Comparison of ENCODE assay signal across 18 cellular contexts in genomic region chr9:98159790-98160189, GRCh38. TPM values are rescaled to one million over a fixed set of nuclear protein-coding genes. Genes with fewer than 3 reads are reported as not detected.
DNase-seq lines count a peak whose midpoint lies in the region; ATAC-seq, FAIRE-seq and TF ChIP-seq lines count a peak whose summit lies in the region.
"Had no signal": no experiment of that assay in that cellular context is flagged by ENCODE, and none has a peak within 500 bp of the region (broad histone marks: within the 10 kb centered on the region; RNA-seq: fewer than 3 reads in every experiment).

No MANE protein-coding gene starts in this region.

- no peaks in the 10 kb centered on the region for H3K9me3 ChIP-seq in CD8-positive, alpha-beta T cell (ENCODE audit: low read length)
- no peaks in the 10 kb centered on the region for H3K9me3 ChIP-seq in H1 (ENCODE audit: insufficient read depth in 2 of 2, low read depth in 1 of 2, low read length in 1 of 2)
- H3K9me3 ChIP-seq in osteoblast (ENCODE audit: low read depth, low read length) = no peaks in the 10 kb centered on the region
- H3K9me3 ChIP-seq: BLaER1 treated with 17β-estradiol and CSF1 and Interleukin-3, amounts not matched to agents 10 nM and 100 nM had no signal

- no peak overlapping the region for H2AK5ac ChIP-seq in H1 (ENCODE audit: low read depth, low read length)

- no peak overlapping the region for H4K91ac ChIP-seq in H1 (replicated peaks; ENCODE audit: insufficient read length, low read length)

- H3K56ac ChIP-seq in H1 (replicated peaks; ENCODE audit: insufficient read length, low read depth, low read length) = no peak overlapping the region

- H2BK12ac ChIP-seq in H1 (ENCODE audit: low read depth, low read length) = no peak overlapping the region

- no peak overlapping the region for H3K18ac ChIP-seq in H1 (ENCODE audit: extremely low read depth, low read length)

- no peaks in the 10 kb centered on the region for H3K27me3 Mint-ChIP-seq in CD8-positive, alpha-beta T cell (ENCODE audit: low read depth)

- H3K4ac ChIP-seq in H1 (replicated peaks; ENCODE audit: insufficient read length, low read depth, low read length) = no peak overlapping the region

- H2BK120ac ChIP-seq in H1 (replicated peaks; ENCODE audit: low read depth, low read length) = no peak overlapping the region

- no peak overlapping the region for H3K27ac ChIP-seq in CD8-positive, alpha-beta T cell (ENCODE audit: low read depth, low read length)
- peak overlapping the region; percentile 22 for H3K27ac ChIP-seq in RWPE1
- H3K27ac ChIP-seq in H1 (ENCODE audit: low read depth, low read length) = no peak overlapping the region
- H3K27ac ChIP-seq in osteoblast (ENCODE audit: low read depth, low read length) = no peak overlapping the region
- H3K27ac ChIP-seq: BLaER1 treated with 17β-estradiol and CSF1 and Interleukin-3, amounts not matched to agents 10 nM and 100 nM had no signal

- H3K14ac ChIP-seq in H1 (ENCODE audit: insufficient read length) = no peak overlapping the region

- no peak overlapping the region for H3K23ac ChIP-seq in H1 (ENCODE audit: insufficient read length)

- H2BK5ac ChIP-seq in H1 (ENCODE audit: low read depth, low read length) = peak overlapping the region; percentile 24; the same call in 1 of the 2 replicates

- DNase-seq in CD8-positive, alpha-beta T cell = no peak
- DNase-seq in RWPE1 (ENCODE audit: low spot score) = no peak
- DNase-seq in H1 (ENCODE audit: low read depth in 1 of 2, low spot score in 2 of 2) = no peak
- peak; percentile 45 for DNase-seq in osteoblast (ENCODE audit: insufficient read length, low spot score, missing footprints)
- no peak for DNase-seq in ureter (ENCODE audit: low spot score)
- DNase-seq: DND-41, GF-D8, IMR-90, NCI-H1417 treated with DMSO at 0.1 percent for 48 hours, NCI-H2029, NCI-H82, SHP77 treated with DMSO at 0.1 percent for 48 hours had no signal

- WGBS in H1 (ENCODE audit: extremely low coverage in 1 of 2, insufficient coverage in 1 of 2, insufficient read length in 1 of 2, insufficient replicate concordance in 2 of 2, low coverage in 1 of 2, low lambda C conversion rate in 2 of 2, missing lambda C conversion rate in 1 of 2), 2 experiments = 78% methylated on average over 6 of the region's 6 CpGs; no CpG with 5 or more reads in 1 of the 2 experiments

- H2BK15ac ChIP-seq in H1 (ENCODE audit: low read length) = no peak overlapping the region

- H3K79me2 ChIP-seq in H1 (ENCODE audit: control insufficient read depth in 1 of 2, insufficient read depth in 2 of 2, low read length in 2 of 2) (no peaks in the 10 kb centered on the region), osteoblast (ENCODE audit: insufficient read depth, low read length) (no peaks in the 10 kb centered on the region)

- H3K4me3 ChIP-seq in CD8-positive, alpha-beta T cell (ENCODE audit: low read depth, low read length) = no peak overlapping the region
- H3K4me3 ChIP-seq in H1 (ENCODE audit: extremely low read depth in 1 of 4, insufficient read depth in 2 of 4, low read depth in 3 of 4, low read length in 4 of 4) (no peak overlapping the region), osteoblast (ENCODE audit: insufficient read depth, low read length) (no peak overlapping the region)
- H3K4me3 ChIP-seq: BLaER1 treated with 17β-estradiol and CSF1 and Interleukin-3, amounts not matched to agents 10 nM and 100 nM; GM23338 had no signal

- H4K5ac ChIP-seq in H1 (ENCODE audit: insufficient read length, low read depth, low read length) = no peak overlapping the region

- POLR2A ChIA-PET in CD8-positive, alpha-beta T cell (lab: Charles Lee) = interaction anchor here (1.4 kb wide), 1 partner anchor 61 kb away, joined by 4 read pairs; no protein-coding TSS in a partner anchor
- POLR2A ChIA-PET in RWPE1 (lab: Yijun Ruan, JAX; ENCODE audit: low non-redundant PET) = interaction anchor here (0.6 kb wide), 1 partner anchor 12 kb away, joined by 3 read pairs; no protein-coding TSS in a partner anchor
- POLR2A ChIA-PET in H1 (lab: Charles Lee; ENCODE audit: partially characterized antibody) = interaction anchor here (1.0 to 1.5 kb wide), 2 partner anchors 8 to 12 kb away, joined by 3 to 5 read pairs; no protein-coding TSS in a partner anchor

- H4K20me1 ChIP-seq in H1 (replicated peaks in 1 of 2; ENCODE audit: control insufficient read depth in 1 of 2, insufficient read depth in 2 of 2, low read length in 2 of 2) = peaks cover 3 to 8% of the 10 kb centered on the region in 2 experiments
- H4K20me1 ChIP-seq in osteoblast (ENCODE audit: insufficient read depth, low read length) = no peaks in the 10 kb centered on the region
- H4K20me1 ChIP-seq: BLaER1 treated with 17β-estradiol and CSF1 and Interleukin-3, amounts not matched to agents 10 nM and 100 nM had no signal

- no peak overlapping the region for H3K4me3 Mint-ChIP-seq in CD8-positive, alpha-beta T cell
- H3K4me3 Mint-ChIP-seq: GM23338 had no signal

- H3K9ac ChIP-seq in H1 (replicated peaks in 1 of 4; ENCODE audit: extremely low read depth in 1 of 4, low read depth in 3 of 4, low read length in 3 of 4) = no peak overlapping the region
- H3K9ac ChIP-seq: BLaER1 treated with 17β-estradiol and CSF1 and Interleukin-3, amounts not matched to agents 10 nM and 100 nM had no signal

- no peak for TF ChIP-seq EP300 in H1 (IDR thresholded peaks at IDR 0.05; ENCODE audit: borderline replicate concordance in 1 of 2, low read depth in 2 of 2, low read length in 2 of 2)

- peaks cover 6% of the 10 kb centered on the region for H3K79me1 ChIP-seq in H1 (ENCODE audit: low read depth, low read length)

- H3K23me2 ChIP-seq in H1 (ENCODE audit: low read depth, low read length) = no peaks in the 10 kb centered on the region

- CTCF ChIA-PET in CD8-positive, alpha-beta T cell (lab: Charles Lee) = interaction anchor here (1.0 kb wide), 1 partner anchor 10 kb away, joined by 3 read pairs; no protein-coding TSS in a partner anchor
- CTCF ChIA-PET in RWPE1 (lab: Yijun Ruan, JAX) = interaction anchor here (1.1 kb wide), 1 partner anchor 96 kb away, joined by 3 read pairs; the partner anchor contains the start of gene TBC1D2
- CTCF ChIA-PET in H1 (lab: Charles Lee; ENCODE audit: partially characterized antibody) = interaction anchor here (0.9 to 1.4 kb wide), 6 partner anchors 10 to 104 kb away, joined by 3 to 5 read pairs (median 3); no protein-coding TSS in a partner anchor

- no peak overlapping the region for H2AFZ ChIP-seq in H1 (ENCODE audit: low read length)
- no peak overlapping the region for H2AFZ ChIP-seq in osteoblast (ENCODE audit: low read length)
- H2AFZ ChIP-seq: GM23338 had no signal

- H3K4me2 ChIP-seq in H1 (ENCODE audit: insufficient read depth in 1 of 2, low read depth in 2 of 2, low read length in 2 of 2) = no peak overlapping the region
- H3K4me2 ChIP-seq in osteoblast (ENCODE audit: insufficient read depth, low read length) = no peak overlapping the region
- H3K4me2 ChIP-seq: BLaER1 treated with 17β-estradiol and CSF1 and Interleukin-3, amounts not matched to agents 10 nM and 100 nM; GM23338 had no signal

- TF ChIP-seq POLR2A in H1 (IDR thresholded peaks at IDR 0.05; ENCODE audit: control extremely low read depth in 1 of 2, low read depth in 2 of 2, low read length in 2 of 2) = no peak

- ATAC-seq in CD8-positive, alpha-beta T cell = no peak
- ATAC-seq in GM21367 (IDR thresholded peaks at IDR 0.05; ENCODE audit: unreplicated experiment) = no peak
- no peak for ATAC-seq in GM19035 (IDR thresholded peaks at IDR 0.05; ENCODE audit: unreplicated experiment)
- ATAC-seq: GM23338, Panc1 had no signal

- peaks cover 15% of the 10 kb centered on the region for H3K36me3 ChIP-seq in CD8-positive, alpha-beta T cell (ENCODE audit: insufficient read depth, low read length)
- H3K36me3 ChIP-seq in H1 (ENCODE audit: control insufficient read depth in 2 of 4, insufficient read depth in 4 of 4, low read length in 3 of 4) = peaks cover 0 to 4% (median 0%) of the 10 kb centered on the region in 4 experiments; a peak in 2 of 8 replicates
- H3K36me3 ChIP-seq in osteoblast (ENCODE audit: insufficient read depth, low read length) = no peaks in the 10 kb centered on the region
- H3K36me3 ChIP-seq: BLaER1 treated with 17β-estradiol and CSF1 and Interleukin-3, amounts not matched to agents 10 nM and 100 nM had no signal

- H3K27ac Mint-ChIP-seq in CD8-positive, alpha-beta T cell = peak overlapping the region; percentile 63
- H3K27ac Mint-ChIP-seq: GM23338 had no signal

- no peak for FAIRE-seq in H1 (lab: Jason Lieb, UNC)
- FAIRE-seq: D721Med had no signal

- no peaks in the 10 kb centered on the region for H3K27me3 ChIP-seq in CD8-positive, alpha-beta T cell (ENCODE audit: insufficient read depth, low read length)
- H3K27me3 ChIP-seq in H1 (replicated peaks in 1 of 4; ENCODE audit: control insufficient read depth in 3 of 4, extremely low read depth in 1 of 4, insufficient read depth in 3 of 4, low read length in 3 of 4) = peaks cover 0 to 2% (median 0%) of the 10 kb centered on the region in 4 experiments; a peak in 1 of 7 replicates
- peaks cover 5% of the 10 kb centered on the region for H3K27me3 ChIP-seq in osteoblast (ENCODE audit: insufficient read depth, low read length)
- H3K27me3 ChIP-seq: BLaER1 treated with 17β-estradiol and CSF1 and Interleukin-3, amounts not matched to agents 10 nM and 100 nM had no signal

- peaks cover 36% of the 10 kb centered on the region for H3K4me1 Mint-ChIP-seq in CD8-positive, alpha-beta T cell (ENCODE audit: low read depth)
- H3K4me1 Mint-ChIP-seq: GM23338 had no signal

- H3K9me3 Mint-ChIP-seq in CD8-positive, alpha-beta T cell = no peaks in the 10 kb centered on the region
- H3K9me3 Mint-ChIP-seq: GM23338 had no signal

- TF ChIP-seq RAD21 in H1 (IDR thresholded peaks at IDR 0.05 in 1 of 2, conservative IDR thresholded peaks at IDR 0.05 in 1 of 2; ENCODE audit: low read depth in 2 of 2, low read length in 2 of 2) = no peak

- H4K8ac ChIP-seq in H1 (ENCODE audit: extremely low read depth, insufficient read depth, low read length) = no peak overlapping the region

- no peak for TF ChIP-seq CTCF in CD8-positive, alpha-beta T cell (IDR thresholded peaks at IDR 0.05)
- TF ChIP-seq CTCF in RWPE1 (conservative IDR thresholded peaks at IDR 0.05; ENCODE audit: low read depth) (no peak), H1 (IDR thresholded peaks at IDR 0.05; ENCODE audit: control extremely low read depth in 1 of 3, insufficient read depth in 1 of 3, low read depth in 1 of 3, low read length in 3 of 3) (no peak), osteoblast (IDR thresholded peaks at IDR 0.05; ENCODE audit: extremely low read depth, low read depth, low read length) (no peak)

- peaks cover 20% of the 10 kb centered on the region for H3K36me3 Mint-ChIP-seq in CD8-positive, alpha-beta T cell

- H2BK20ac ChIP-seq in H1 (ENCODE audit: low read length) = no peak overlapping the region

- peaks cover 27% of the 10 kb centered on the region for H3K4me1 ChIP-seq in CD8-positive, alpha-beta T cell (ENCODE audit: insufficient read depth, low read length)
- H3K4me1 ChIP-seq in H1 (replicated peaks in 1 of 4; ENCODE audit: control insufficient read depth in 3 of 4, insufficient read depth in 4 of 4, low read length in 3 of 4) (no peaks in the 10 kb centered on the region; a peak in 1 of 7 replicates), osteoblast (ENCODE audit: insufficient read depth, low read length) (no peaks in the 10 kb centered on the region)

- intact Hi-C loops in CD8-positive, alpha-beta T cell (cut with DNase I, micrococcal nuclease) = no loop called here

RNA-seq across cellular contexts. Expression of gene CORO2A, which starts 32.6 kb away (rescaled TPM):
- total RNA-seq in CD8-positive, alpha-beta T cell = 1 to 10 TPM; 6.4 to 6.7 TPM
- total RNA-seq in H1 (2021; fragmentation: NEBNext Ultra II Directional; extraction: Animal tissue kit (Norgen Biotek cat#: 25700)) = 26.2 and 27.9 TPM in 2 replicates
- polyA plus RNA-seq in H1 (2011; rRNA removed) = 13.7 and 15.3 TPM in 2 replicates
- polyA plus RNA-seq in H1 (2011; cell fraction: cytosol; rRNA removed) = 17.8 TPM
- 10.6 TPM for polyA plus RNA-seq in H1 (2011; cell fraction: nucleus; rRNA removed)
- 13.2 to 15.8 TPM (median 13.7 TPM) in 4 replicates for polyA plus RNA-seq in H1 (2012, experiment 1 of 2)
- 5.4 TPM for polyA plus RNA-seq in H1 (2012, experiment 2 of 2)
- polyA plus RNA-seq in H1 (2013, experiment 1 of 2) = 25.8 TPM
- polyA plus RNA-seq in H1 (2013, experiment 2 of 2) = 26.8 TPM
- polyA minus RNA-seq in H1 (2011; rRNA and poly(A)+ RNA removed) = 26.1 and 31.3 TPM in 2 replicates
- polyA minus RNA-seq in H1 (2011; cell fraction: cytosol; rRNA and poly(A)+ RNA removed) = 13.2 TPM
- 8.3 TPM for polyA minus RNA-seq in H1 (2011; cell fraction: nucleus; rRNA and poly(A)+ RNA removed)
- 0.29 and 0.72 TPM in 2 replicates for total RNA-seq in osteoblast
- total RNA-seq in ureter = 38.8 TPM

RNA-seq across cellular contexts. Expression of gene TRIM14, which starts 40.8 kb away (rescaled TPM):
- total RNA-seq in CD8-positive, alpha-beta T cell = 10 to 100 TPM; 22.6 to 23.5 TPM
- total RNA-seq in H1 (2021; fragmentation: NEBNext Ultra II Directional; extraction: Animal tissue kit (Norgen Biotek cat#: 25700)) = 18.7 and 19.4 TPM in 2 replicates
- polyA plus RNA-seq in H1 (2011; rRNA removed) = 9.2 and 13.0 TPM in 2 replicates
- 12.3 TPM for polyA plus RNA-seq in H1 (2011; cell fraction: cytosol; rRNA removed)
- 16.2 TPM for polyA plus RNA-seq in H1 (2011; cell fraction: nucleus; rRNA removed)
- 9.8 to 12.0 TPM (median 10.9 TPM) in 4 replicates for polyA plus RNA-seq in H1 (2012, experiment 1 of 2)
- polyA plus RNA-seq in H1 (2012, experiment 2 of 2) = 7.7 TPM
- polyA plus RNA-seq in H1 (2013, experiment 1 of 2) = 10.8 TPM
- 10.3 TPM for polyA plus RNA-seq in H1 (2013, experiment 2 of 2)
- 7.6 and 7.7 TPM in 2 replicates for polyA minus RNA-seq in H1 (2011; rRNA and poly(A)+ RNA removed)
- polyA minus RNA-seq in H1 (2011; cell fraction: cytosol; rRNA and poly(A)+ RNA removed) = 10.1 TPM
- polyA minus RNA-seq in H1 (2011; cell fraction: nucleus; rRNA and poly(A)+ RNA removed) = 7.6 TPM
- total RNA-seq in osteoblast = 0.59 and 1.1 TPM in 2 replicates
- total RNA-seq in ureter = 66.9 TPM
